In the genomic region with DNA sequence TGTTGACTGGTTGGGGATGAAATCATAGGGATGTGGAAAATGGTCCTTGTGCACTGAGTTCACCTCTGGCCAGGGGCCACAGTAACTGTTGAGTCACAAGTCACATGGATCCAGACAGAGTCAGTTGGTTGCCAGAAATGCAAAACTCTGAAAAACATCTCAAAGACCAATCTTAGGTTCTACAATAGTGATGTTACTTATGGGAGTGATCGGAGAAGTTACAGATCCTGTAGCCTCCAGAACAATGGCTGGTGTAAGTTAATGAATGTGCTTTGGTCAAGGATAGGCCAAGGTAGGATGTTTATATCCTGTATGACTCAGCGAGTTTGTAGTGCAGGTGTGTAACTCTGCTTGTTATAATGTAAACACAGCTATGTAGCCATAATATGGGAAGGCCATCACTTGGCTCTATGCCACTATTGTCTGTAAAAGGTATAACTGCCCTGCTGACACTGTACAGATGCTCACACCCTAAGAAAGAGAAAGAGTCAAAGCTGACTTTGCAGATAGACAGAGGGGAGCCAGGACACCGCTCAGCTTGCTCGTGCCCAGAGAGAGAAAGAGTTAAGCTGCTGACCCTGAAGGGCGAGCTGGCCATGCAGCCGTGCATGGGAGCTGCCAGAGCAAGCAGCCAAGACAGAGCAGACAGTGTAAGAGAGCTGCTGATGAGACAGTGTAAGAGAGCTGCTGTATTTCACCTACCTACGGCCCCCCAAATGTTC, we compare ENCODE assay signal across 1 cellular context.
TF ChIP-seq lines count a peak whose summit lies in the region.

No MANE protein-coding gene starts in this region.

TF ChIP-seq in HepG2, 621 proteins besides CTCF, POLR2A, EP300 and RAD21 (continued from another document and continues in another):
- TF ChIP-seq, protein P1, sequence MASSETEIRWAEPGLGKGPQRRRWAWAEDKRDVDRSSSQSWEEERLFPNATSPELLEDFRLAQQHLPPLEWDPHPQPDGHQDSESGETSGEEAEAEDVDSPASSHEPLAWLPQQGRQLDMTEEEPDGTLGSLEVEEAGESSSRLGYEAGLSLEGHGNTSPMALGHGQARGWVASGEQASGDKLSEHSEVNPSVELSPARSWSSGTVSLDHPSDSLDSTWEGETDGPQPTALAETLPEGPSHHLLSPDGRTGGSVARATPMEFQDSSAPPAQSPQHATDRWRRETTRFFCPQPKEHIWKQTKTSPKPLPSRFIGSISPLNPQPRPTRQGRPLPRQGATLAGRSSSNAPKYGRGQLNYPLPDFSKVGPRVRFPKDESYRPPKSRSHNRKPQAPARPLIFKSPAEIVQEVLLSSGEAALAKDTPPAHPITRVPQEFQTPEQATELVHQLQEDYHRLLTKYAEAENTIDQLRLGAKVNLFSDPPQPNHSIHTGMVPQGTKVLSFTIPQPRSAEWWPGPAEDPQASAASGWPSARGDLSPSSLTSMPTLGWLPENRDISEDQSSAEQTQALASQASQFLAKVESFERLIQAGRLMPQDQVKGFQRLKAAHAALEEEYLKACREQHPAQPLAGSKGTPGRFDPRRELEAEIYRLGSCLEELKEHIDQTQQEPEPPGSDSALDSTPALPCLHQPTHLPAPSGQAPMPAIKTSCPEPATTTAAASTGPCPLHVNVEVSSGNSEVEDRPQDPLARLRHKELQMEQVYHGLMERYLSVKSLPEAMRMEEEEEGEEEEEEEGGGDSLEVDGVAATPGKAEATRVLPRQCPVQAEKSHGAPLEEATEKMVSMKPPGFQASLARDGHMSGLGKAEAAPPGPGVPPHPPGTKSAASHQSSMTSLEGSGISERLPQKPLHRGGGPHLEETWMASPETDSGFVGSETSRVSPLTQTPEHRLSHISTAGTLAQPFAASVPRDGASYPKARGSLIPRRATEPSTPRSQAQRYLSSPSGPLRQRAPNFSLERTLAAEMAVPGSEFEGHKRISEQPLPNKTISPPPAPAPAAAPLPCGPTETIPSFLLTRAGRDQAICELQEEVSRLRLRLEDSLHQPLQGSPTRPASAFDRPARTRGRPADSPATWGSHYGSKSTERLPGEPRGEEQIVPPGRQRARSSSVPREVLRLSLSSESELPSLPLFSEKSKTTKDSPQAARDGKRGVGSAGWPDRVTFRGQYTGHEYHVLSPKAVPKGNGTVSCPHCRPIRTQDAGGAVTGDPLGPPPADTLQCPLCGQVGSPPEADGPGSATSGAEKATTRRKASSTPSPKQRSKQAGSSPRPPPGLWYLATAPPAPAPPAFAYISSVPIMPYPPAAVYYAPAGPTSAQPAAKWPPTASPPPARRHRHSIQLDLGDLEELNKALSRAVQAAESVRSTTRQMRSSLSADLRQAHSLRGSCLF (CRISPR knock-in tag; IDR thresholded peaks at IDR 0.05; ENCODE audit: borderline replicate concordance) = no peak
- TF ChIP-seq ZFP1 (CRISPR knock-in tag; IDR thresholded peaks at IDR 0.05) = 0 out of 2 replicates have a peak, but pooled peaks have one; percentile 54
- TF ChIP-seq SKI (IDR thresholded peaks at IDR 0.05; ENCODE audit: partially characterized antibody) = no peak
- 0 out of 2 replicates have a peak, but pooled peaks have one; percentile 27 for TF ChIP-seq SP5 (CRISPR knock-in tag; IDR thresholded peaks at IDR 0.05; ENCODE audit: borderline replicate concordance, low read depth)
- peak; percentile 90 for TF ChIP-seq NFE2 (CRISPR knock-in tag; IDR thresholded peaks at IDR 0.05)
- peak; percentile 58 for TF ChIP-seq FOXA1 (IDR thresholded peaks at IDR 0.05)
- peak; percentile 91 for TF ChIP-seq FOXA1 (CRISPR knock-in tag; IDR thresholded peaks at IDR 0.05)
- TF ChIP-seq TAF1 (CRISPR knock-in tag; IDR thresholded peaks at IDR 0.05) = 0 out of 2 replicates have a peak, but pooled peaks have one; percentile 17
- TF ChIP-seq TERF1 (CRISPR knock-in tag; IDR thresholded peaks at IDR 0.05) = no peak
- TF ChIP-seq ZBTB7B (CRISPR knock-in tag; IDR thresholded peaks at IDR 0.05) = 0 out of 2 replicates have a peak, but pooled peaks have one; percentile 39
- TF ChIP-seq, protein P2, sequence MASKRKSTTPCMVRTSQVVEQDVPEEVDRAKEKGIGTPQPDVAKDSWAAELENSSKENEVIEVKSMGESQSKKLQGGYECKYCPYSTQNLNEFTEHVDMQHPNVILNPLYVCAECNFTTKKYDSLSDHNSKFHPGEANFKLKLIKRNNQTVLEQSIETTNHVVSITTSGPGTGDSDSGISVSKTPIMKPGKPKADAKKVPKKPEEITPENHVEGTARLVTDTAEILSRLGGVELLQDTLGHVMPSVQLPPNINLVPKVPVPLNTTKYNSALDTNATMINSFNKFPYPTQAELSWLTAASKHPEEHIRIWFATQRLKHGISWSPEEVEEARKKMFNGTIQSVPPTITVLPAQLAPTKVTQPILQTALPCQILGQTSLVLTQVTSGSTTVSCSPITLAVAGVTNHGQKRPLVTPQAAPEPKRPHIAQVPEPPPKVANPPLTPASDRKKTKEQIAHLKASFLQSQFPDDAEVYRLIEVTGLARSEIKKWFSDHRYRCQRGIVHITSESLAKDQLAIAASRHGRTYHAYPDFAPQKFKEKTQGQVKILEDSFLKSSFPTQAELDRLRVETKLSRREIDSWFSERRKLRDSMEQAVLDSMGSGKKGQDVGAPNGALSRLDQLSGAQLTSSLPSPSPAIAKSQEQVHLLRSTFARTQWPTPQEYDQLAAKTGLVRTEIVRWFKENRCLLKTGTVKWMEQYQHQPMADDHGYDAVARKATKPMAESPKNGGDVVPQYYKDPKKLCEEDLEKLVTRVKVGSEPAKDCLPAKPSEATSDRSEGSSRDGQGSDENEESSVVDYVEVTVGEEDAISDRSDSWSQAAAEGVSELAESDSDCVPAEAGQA (IDR thresholded peaks at IDR 0.05; ENCODE audit: low read depth) = 0 out of 2 replicates have a peak, but pooled peaks have one; percentile 37
- TF ChIP-seq, protein P2 (CRISPR knock-in tag; IDR thresholded peaks at IDR 0.05; ENCODE audit: borderline replicate concordance) = no peak
- TF ChIP-seq, protein P3, sequence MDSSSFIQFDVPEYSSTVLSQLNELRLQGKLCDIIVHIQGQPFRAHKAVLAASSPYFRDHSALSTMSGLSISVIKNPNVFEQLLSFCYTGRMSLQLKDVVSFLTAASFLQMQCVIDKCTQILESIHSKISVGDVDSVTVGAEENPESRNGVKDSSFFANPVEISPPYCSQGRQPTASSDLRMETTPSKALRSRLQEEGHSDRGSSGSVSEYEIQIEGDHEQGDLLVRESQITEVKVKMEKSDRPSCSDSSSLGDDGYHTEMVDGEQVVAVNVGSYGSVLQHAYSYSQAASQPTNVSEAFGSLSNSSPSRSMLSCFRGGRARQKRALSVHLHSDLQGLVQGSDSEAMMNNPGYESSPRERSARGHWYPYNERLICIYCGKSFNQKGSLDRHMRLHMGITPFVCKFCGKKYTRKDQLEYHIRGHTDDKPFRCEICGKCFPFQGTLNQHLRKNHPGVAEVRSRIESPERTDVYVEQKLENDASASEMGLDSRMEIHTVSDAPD (CRISPR knock-in tag; IDR thresholded peaks at IDR 0.05) = peak; percentile 68; the same call in 1 of the 2 replicates
- TF ChIP-seq ZNF772 (CRISPR knock-in tag; IDR thresholded peaks at IDR 0.05) = peak; percentile 27; the same call in 1 of the 2 replicates
- peak; percentile 50 for TF ChIP-seq XRCC5 (optimal IDR thresholded peaks at IDR 0.05; ENCODE audit: low read length)
- TF ChIP-seq PRPF4 (IDR thresholded peaks at IDR 0.05; ENCODE audit: low read depth, low read length, poor library complexity, severe bottlenecking) = no peak
- no peak for TF ChIP-seq MIER2 (CRISPR knock-in tag; IDR thresholded peaks at IDR 0.05)
- TF ChIP-seq ZNF33A (CRISPR knock-in tag; IDR thresholded peaks at IDR 0.05; ENCODE audit: borderline replicate concordance) = no peak
- TF ChIP-seq FLYWCH1 (CRISPR knock-in tag; IDR thresholded peaks at IDR 0.05) = no peak
- TF ChIP-seq FOXP4 (CRISPR knock-in tag; IDR thresholded peaks at IDR 0.05) = peak; percentile 86
- TF ChIP-seq TFAP4 (IDR thresholded peaks at IDR 0.05; ENCODE audit: borderline replicate concordance, low read depth) = no peak
- TF ChIP-seq ZNF678 (CRISPR knock-in tag; IDR thresholded peaks at IDR 0.05) = no peak
- TF ChIP-seq ZMYM2 (CRISPR knock-in tag; IDR thresholded peaks at IDR 0.05) = peak; percentile 98
- TF ChIP-seq, protein P4, sequence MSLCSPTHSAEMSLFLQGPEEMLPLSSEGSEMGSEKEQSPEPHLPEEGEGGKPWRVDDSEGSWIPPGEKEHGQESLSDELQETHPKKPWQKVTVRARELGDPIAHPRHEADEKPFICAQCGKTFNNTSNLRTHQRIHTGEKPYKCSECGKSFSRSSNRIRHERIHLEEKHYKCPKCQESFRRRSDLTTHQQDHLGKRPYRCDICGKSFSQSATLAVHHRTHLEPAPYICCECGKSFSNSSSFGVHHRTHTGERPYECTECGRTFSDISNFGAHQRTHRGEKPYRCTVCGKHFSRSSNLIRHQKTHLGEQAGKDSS (CRISPR knock-in tag; IDR thresholded peaks at IDR 0.05; ENCODE audit: borderline replicate concordance, low read depth) = peak; percentile 20; the same call in 1 of the 2 replicates
- no peak for TF ChIP-seq U2AF1 (optimal IDR thresholded peaks at IDR 0.05; ENCODE audit: low read depth, low read length)
- TF ChIP-seq, protein P5, sequence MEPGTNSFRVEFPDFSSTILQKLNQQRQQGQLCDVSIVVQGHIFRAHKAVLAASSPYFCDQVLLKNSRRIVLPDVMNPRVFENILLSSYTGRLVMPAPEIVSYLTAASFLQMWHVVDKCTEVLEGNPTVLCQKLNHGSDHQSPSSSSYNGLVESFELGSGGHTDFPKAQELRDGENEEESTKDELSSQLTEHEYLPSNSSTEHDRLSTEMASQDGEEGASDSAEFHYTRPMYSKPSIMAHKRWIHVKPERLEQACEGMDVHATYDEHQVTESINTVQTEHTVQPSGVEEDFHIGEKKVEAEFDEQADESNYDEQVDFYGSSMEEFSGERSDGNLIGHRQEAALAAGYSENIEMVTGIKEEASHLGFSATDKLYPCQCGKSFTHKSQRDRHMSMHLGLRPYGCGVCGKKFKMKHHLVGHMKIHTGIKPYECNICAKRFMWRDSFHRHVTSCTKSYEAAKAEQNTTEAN (CRISPR knock-in tag; conservative IDR thresholded peaks at IDR 0.05) = peak; percentile 82
- TF ChIP-seq ZNF615 (CRISPR knock-in tag; IDR thresholded peaks at IDR 0.05; ENCODE audit: borderline replicate concordance) = no peak
- TF ChIP-seq REXO4 (CRISPR knock-in tag; IDR thresholded peaks at IDR 0.05; ENCODE audit: borderline replicate concordance) = no peak
- no peak for TF ChIP-seq SRSF9 (IDR thresholded peaks at IDR 0.05; ENCODE audit: borderline replicate concordance, insufficient read depth, low read depth, low read length, poor library complexity, severe bottlenecking)
- no peak for TF ChIP-seq CREB1 (IDR thresholded peaks at IDR 0.05)
- TF ChIP-seq CREB1 (CRISPR knock-in tag; IDR thresholded peaks at IDR 0.05) = 0 out of 2 replicates have a peak, but pooled peaks have one; percentile 47
- TF ChIP-seq KDM5A (IDR thresholded peaks at IDR 0.05; ENCODE audit: borderline replicate concordance, low read length) = no peak
- TF ChIP-seq ZFP41 (CRISPR knock-in tag; IDR thresholded peaks at IDR 0.05; ENCODE audit: borderline replicate concordance) = no peak
- TF ChIP-seq ZNF670 (CRISPR knock-in tag; IDR thresholded peaks at IDR 0.05; ENCODE audit: borderline replicate concordance) = 0 out of 2 replicates have a peak, but pooled peaks have one; percentile 78
- TF ChIP-seq ZNF605 (CRISPR knock-in tag; IDR thresholded peaks at IDR 0.05) = peak; percentile 69; the same call in 1 of the 2 replicates
- TF ChIP-seq FOSL1 (CRISPR knock-in tag; IDR thresholded peaks at IDR 0.05; ENCODE audit: borderline replicate concordance) = peak; percentile 77
